29 cellular contexts compared by ENCODE assay signal in the genomic region with DNA sequence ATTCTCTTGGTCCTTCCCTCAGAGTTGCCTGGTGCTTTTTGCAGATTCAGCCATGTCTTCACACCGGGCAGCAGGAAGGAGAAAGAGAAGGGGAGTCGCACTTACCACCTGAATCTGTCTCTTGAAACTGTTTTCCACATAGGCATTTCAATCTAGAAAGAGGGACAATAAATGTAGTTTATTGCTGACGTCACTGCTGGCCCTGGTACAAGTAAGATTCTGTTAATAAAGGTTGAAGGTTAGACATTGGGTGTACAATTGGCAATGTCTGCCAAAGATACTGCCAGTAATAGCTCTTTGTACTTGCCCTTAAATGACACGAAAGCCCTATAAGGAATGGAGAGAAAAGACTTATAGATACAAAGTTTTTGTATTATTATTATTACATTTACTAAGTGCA.
"Had no signal": no experiment of that assay in that cellular context is flagged by ENCODE, and none has a peak within 500 bp of the region (broad histone marks: within the 10 kb centered on the region; RNA-seq: fewer than 3 reads in every experiment).

No MANE protein-coding gene starts in this region.

- ATAC-seq: stimulated activated effector memory CD8-positive, alpha-beta T cell treated with anti-CD3 and anti-CD28 coated beads, Interleukin-12 subunit alpha, Interleukin-12 subunit beta, amount 100 ng/mL, for 72 hours; stimulated activated memory B cell treated with anti-CD40 and anti-IgM and Interleukin-4, amounts not matched to agents 10 μg/mL and 1 μg/mL and 100 μg/mL, for 72 hours; stimulated activated naive B cell treated with anti-CD40 and anti-IgM and Interleukin-4, amounts not matched to agents 10 μg/mL and 1 μg/mL and 100 μg/mL, for 72 hours; stimulated activated naive CD8-positive, alpha-beta T cell treated with anti-CD3 and anti-CD28 coated beads, Interleukin-15, amount 100 ng/mL, for 72 hours; stimulated activated naive CD8-positive, alpha-beta T cell treated with anti-CD3 and anti-CD28 coated beads, Interleukin-15, Interleukin-2, amounts not matched to agents 100 U/mL and 50 U/mL, for 24 hours; upper lobe of right lung had no signal

- H3K9me3 Mint-ChIP-seq: stimulated activated effector memory CD8-positive, alpha-beta T cell treated with anti-CD3 and anti-CD28 coated beads, Interleukin-12 subunit alpha, Interleukin-12 subunit beta, amount 100 ng/mL, for 72 hours; stimulated activated memory B cell treated with anti-CD40 and anti-IgM and Interleukin-4, amounts not matched to agents 10 μg/mL and 1 μg/mL and 100 μg/mL, for 72 hours; stimulated activated naive B cell treated with anti-CD40 and anti-IgM and Interleukin-4, amounts not matched to agents 10 μg/mL and 1 μg/mL and 100 μg/mL, for 72 hours; stimulated activated naive CD8-positive, alpha-beta T cell treated with anti-CD3 and anti-CD28 coated beads, Interleukin-15, amount 100 ng/mL, for 72 hours; stimulated activated naive CD8-positive, alpha-beta T cell treated with anti-CD3 and anti-CD28 coated beads, Interleukin-15, Interleukin-2, amounts not matched to agents 100 ng/mL and 50 ng/mL, for 24 hours; type B pancreatic cell had no signal

- FAIRE-seq: urothelium cell line had no signal

- H3K4me3 Mint-ChIP-seq: stimulated activated effector memory CD8-positive, alpha-beta T cell treated with anti-CD3 and anti-CD28 coated beads, Interleukin-12 subunit alpha, Interleukin-12 subunit beta, amount 100 ng/mL, for 72 hours; stimulated activated memory B cell treated with anti-CD40 and anti-IgM and Interleukin-4, amounts not matched to agents 10 μg/mL and 1 μg/mL and 100 μg/mL, for 72 hours; stimulated activated naive B cell treated with anti-CD40 and anti-IgM and Interleukin-4, amounts not matched to agents 10 μg/mL and 1 μg/mL and 100 μg/mL, for 72 hours; stimulated activated naive CD8-positive, alpha-beta T cell treated with anti-CD3 and anti-CD28 coated beads, Interleukin-15, amount 100 ng/mL, for 72 hours; stimulated activated naive CD8-positive, alpha-beta T cell treated with anti-CD3 and anti-CD28 coated beads, Interleukin-15, Interleukin-2, amounts not matched to agents 100 ng/mL and 50 ng/mL, for 24 hours; type B pancreatic cell had no signal

- H3K27ac ChIP-seq: stomach, suprapubic skin, testis, thoracic aorta, thyroid gland, tibial artery, tibial nerve, transverse colon, upper lobe of left lung, upper lobe of right lung, uterus, vagina had no signal

- H3K4me1 ChIP-seq: stomach, testis, thyroid gland, tibial artery, upper lobe of left lung, upper lobe of right lung, uterus, vagina had no signal

- H3K27me3 Mint-ChIP-seq: type B pancreatic cell had no signal

- H3K9me3 ChIP-seq: stomach, suprapubic skin, testis, thoracic aorta, thyroid gland, tibial artery, tibial nerve, transverse colon, upper lobe of left lung, upper lobe of right lung, uterus, vagina had no signal

- H3K27ac Mint-ChIP-seq: stimulated activated effector memory CD8-positive, alpha-beta T cell treated with anti-CD3 and anti-CD28 coated beads, Interleukin-12 subunit alpha, Interleukin-12 subunit beta, amount 100 ng/mL, for 72 hours; stimulated activated memory B cell treated with anti-CD40 and anti-IgM and Interleukin-4, amounts not matched to agents 10 μg/mL and 1 μg/mL and 100 μg/mL, for 72 hours; stimulated activated naive B cell treated with anti-CD40 and anti-IgM and Interleukin-4, amounts not matched to agents 10 μg/mL and 1 μg/mL and 100 μg/mL, for 72 hours; stimulated activated naive CD8-positive, alpha-beta T cell treated with anti-CD3 and anti-CD28 coated beads, Interleukin-15, amount 100 ng/mL, for 72 hours; stimulated activated naive CD8-positive, alpha-beta T cell treated with anti-CD3 and anti-CD28 coated beads, Interleukin-15, Interleukin-2, amounts not matched to agents 100 ng/mL and 50 ng/mL, for 24 hours; type B pancreatic cell had no signal

- H3K4me3 ChIP-seq: stomach, suprapubic skin, testis, thoracic aorta, thyroid gland, tibial artery, tibial nerve, transverse colon, upper lobe of left lung, upper lobe of right lung, uterus, vagina had no signal

- H3K36me3 ChIP-seq: stomach, suprapubic skin, thoracic aorta, thyroid gland, tibial artery, tibial nerve, transverse colon, upper lobe of left lung, upper lobe of right lung, uterus, vagina had no signal

- H3K36me3 Mint-ChIP-seq: stimulated activated effector memory CD8-positive, alpha-beta T cell treated with anti-CD3 and anti-CD28 coated beads, Interleukin-12 subunit alpha, Interleukin-12 subunit beta, amount 100 ng/mL, for 72 hours; stimulated activated memory B cell treated with anti-CD40 and anti-IgM and Interleukin-4, amounts not matched to agents 10 μg/mL and 1 μg/mL and 100 μg/mL, for 72 hours; stimulated activated naive B cell treated with anti-CD40 and anti-IgM and Interleukin-4, amounts not matched to agents 10 μg/mL and 1 μg/mL and 100 μg/mL, for 72 hours; type B pancreatic cell had no signal

- H3K27me3 ChIP-seq: stomach, suprapubic skin, testis, thyroid gland, tibial artery, tibial nerve, transverse colon, upper lobe of left lung, uterus, vagina had no signal

- H3K4me1 Mint-ChIP-seq: stimulated activated effector memory CD8-positive, alpha-beta T cell treated with anti-CD3 and anti-CD28 coated beads, Interleukin-12 subunit alpha, Interleukin-12 subunit beta, amount 100 ng/mL, for 72 hours; stimulated activated memory B cell treated with anti-CD40 and anti-IgM and Interleukin-4, amounts not matched to agents 10 μg/mL and 1 μg/mL and 100 μg/mL, for 72 hours; stimulated activated naive B cell treated with anti-CD40 and anti-IgM and Interleukin-4, amounts not matched to agents 10 μg/mL and 1 μg/mL and 100 μg/mL, for 72 hours; stimulated activated naive CD8-positive, alpha-beta T cell treated with anti-CD3 and anti-CD28 coated beads, Interleukin-15, amount 100 ng/mL, for 72 hours had no signal

- DNase-seq: stimulated activated CD4-positive, alpha-beta T cell treated with anti-CD3 and anti-CD28 coated beads, Interleukin-2, amount 100 ng/mL, for 48 hours; stimulated activated CD4-positive, alpha-beta T cell treated with anti-CD3 and anti-CD28 coated beads, Interleukin-4, amount 100 ng/mL, for 1 hour; stimulated activated CD4-positive, alpha-beta T cell treated with anti-CD3 and anti-CD28 coated beads, Interleukin-4, amount 100 ng/mL, for 24 hours; stimulated activated CD4-positive, alpha-beta T cell treated with anti-CD3 and anti-CD28 coated beads, Interleukin-4, amount 100 ng/mL, for 4 hours; stimulated activated CD8-positive, alpha-beta memory T cell treated with anti-CD3 and anti-CD28 coated beads, Interleukin-4, amount 100 ng/mL, for 48 hours; stimulated activated naive B cell treated with anti-CD40 and anti-IgM and Interleukin-4, amounts not matched to agents 10 μg/mL and 1 μg/mL and 100 μg/mL, for 72 hours; stimulated activated naive CD4-positive, alpha-beta T cell; stimulated activated naive CD4-positive, alpha-beta T cell treated with Interleukin-2 at 50 U/mL for 16 hours; stimulated activated naive CD8-positive, alpha-beta T cell treated with anti-CD3 and anti-CD28 coated beads, Interleukin-15, amount 100 ng/mL, for 72 hours; stimulated activated naive CD8-positive, alpha-beta T cell treated with anti-CD3 and anti-CD28 coated beads, Interleukin-15, Interleukin-2, amounts not matched to agents 100 U/mL and 50 U/mL, for 24 hours; stomach; substantia nigra; testis; thyroid gland; tibial artery; transverse colon; trophoblast cell; upper lobe of left lung; upper lobe of right lung; uterus had no signal
